ENCODE assay signal across 22 cellular contexts in the genomic region with DNA sequence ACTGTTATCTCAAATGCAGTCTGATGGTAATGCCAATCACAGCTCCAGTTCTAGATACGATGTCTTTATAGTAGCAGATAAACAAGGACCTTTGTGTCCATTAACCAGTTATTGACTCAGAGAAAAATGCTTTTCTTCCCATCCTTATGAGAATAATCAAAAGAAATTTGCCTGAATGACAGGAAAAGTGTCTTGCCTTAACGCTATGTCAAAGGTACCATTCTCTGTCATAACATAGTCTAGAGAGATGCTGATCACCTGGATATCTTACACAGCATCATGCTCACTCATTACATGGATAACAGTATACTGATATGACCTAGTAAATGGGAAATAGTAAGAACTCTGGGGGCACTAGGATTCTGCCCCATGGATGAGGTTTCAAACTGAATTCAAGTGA.
"Had no signal": no experiment of that assay in that cellular context is flagged by ENCODE, and none has a peak within 500 bp of the region (broad histone marks: within the 10 kb centered on the region; RNA-seq: fewer than 3 reads in every experiment).

No MANE protein-coding gene starts in this region.

- H3K27me3 Mint-ChIP-seq: activated CD4-positive, alpha-beta memory T cell treated with anti-CD3 and anti-CD28 coated beads, Interleukin-2, amount 10 ng/mL, durations not matched to agents 7 days and 5 days; activated CD4-positive, alpha-beta T cell treated with anti-CD3 and anti-CD28 coated beads, Interleukin-2, amount 10 ng/mL, durations not matched to agents 7 days and 5 days; activated naive CD8-positive, alpha-beta T cell treated with anti-CD3 and anti-CD28 coated beads, Interleukin-2, amount 10 ng/mL, durations not matched to agents 7 days and 5 days; activated T-helper 17 cell treated with anti-CD3 and anti-CD28 coated beads, Interleukin-2, amount 50 U/mL, for 72 hours had no signal

- H3K36me3 Mint-ChIP-seq: activated naive CD8-positive, alpha-beta T cell treated with anti-CD3 and anti-CD28 coated beads, Interleukin-2, amount 10 ng/mL, durations not matched to agents 7 days and 5 days had no signal

- H3K4me1 ChIP-seq: adrenal gland had no signal

- H3K9me3 ChIP-seq: adrenal gland had no signal

- H3K36me3 ChIP-seq: adrenal gland had no signal

- DNase-seq: activated CD4-positive, alpha-beta memory T cell treated with anti-CD3 and anti-CD28 coated beads, Interleukin-2, amount 10 ng/mL, durations not matched to agents 7 days and 5 days; activated CD4-positive, alpha-beta T cell treated with anti-CD3 and anti-CD28 coated beads, Interleukin-2, amount 10 ng/mL, durations not matched to agents 7 days and 5 days; activated CD4-positive, CD25-positive, alpha-beta regulatory T cell; activated gamma-delta T cell; activated naive CD4-positive, alpha-beta T cell treated with anti-CD3 and anti-CD28 coated beads for 36 hours; activated naive CD8-positive, alpha-beta T cell treated with anti-CD3 and anti-CD28 coated beads, Interleukin-2, amount 10 ng/mL, durations not matched to agents 7 days and 5 days; activated T-cell treated with anti-CD3 and anti-CD28 coated beads for 4 hours; activated T-cell treated with anti-CD3 and anti-CD28 coated beads, Interleukin-2, amount 50 U/mL, for 48 hours; adrenal gland; anterior cingulate cortex; cerebellar nuclear complex; MM.1S; NCI-H1105; NCI-H1436; NCI-H1694 treated with DMSO at 0.1 percent for 48 hours; NCI-H2081; NCI-H524; PC-3; SHP77 treated with DMSO at 0.1 percent for 48 hours; T-helper 1 cell had no signal

- H3K4me3 ChIP-seq: adrenal gland had no signal

- H3K4me3 Mint-ChIP-seq: activated CD4-positive, alpha-beta memory T cell treated with anti-CD3 and anti-CD28 coated beads, Interleukin-2, amount 10 ng/mL, durations not matched to agents 7 days and 5 days; activated CD4-positive, alpha-beta T cell treated with anti-CD3 and anti-CD28 coated beads, Interleukin-2, amount 10 ng/mL, durations not matched to agents 7 days and 5 days; activated naive CD4-positive, alpha-beta T cell treated with anti-CD3 and anti-CD28 coated beads for 36 hours; activated naive CD8-positive, alpha-beta T cell treated with anti-CD3 and anti-CD28 coated beads, Interleukin-2, amount 10 ng/mL, durations not matched to agents 7 days and 5 days; activated T-helper 17 cell treated with anti-CD3 and anti-CD28 coated beads, Interleukin-2, amount 50 U/mL, for 72 hours had no signal

- H3K27ac Mint-ChIP-seq: activated CD4-positive, alpha-beta memory T cell treated with anti-CD3 and anti-CD28 coated beads, Interleukin-2, amount 10 ng/mL, durations not matched to agents 7 days and 5 days; activated CD4-positive, alpha-beta T cell treated with anti-CD3 and anti-CD28 coated beads, Interleukin-2, amount 10 ng/mL, durations not matched to agents 7 days and 5 days; activated naive CD4-positive, alpha-beta T cell treated with anti-CD3 and anti-CD28 coated beads for 36 hours; activated naive CD8-positive, alpha-beta T cell treated with anti-CD3 and anti-CD28 coated beads, Interleukin-2, amount 10 ng/mL, durations not matched to agents 7 days and 5 days; activated T-helper 17 cell treated with anti-CD3 and anti-CD28 coated beads, Interleukin-2, amount 50 U/mL, for 72 hours had no signal

- H3K4me1 Mint-ChIP-seq: activated CD4-positive, alpha-beta memory T cell treated with anti-CD3 and anti-CD28 coated beads, Interleukin-2, amount 10 ng/mL, durations not matched to agents 7 days and 5 days; activated CD4-positive, alpha-beta T cell treated with anti-CD3 and anti-CD28 coated beads, Interleukin-2, amount 10 ng/mL, durations not matched to agents 7 days and 5 days; activated naive CD8-positive, alpha-beta T cell treated with anti-CD3 and anti-CD28 coated beads, Interleukin-2, amount 10 ng/mL, durations not matched to agents 7 days and 5 days; activated T-helper 17 cell treated with anti-CD3 and anti-CD28 coated beads, Interleukin-2, amount 50 U/mL, for 72 hours had no signal

- H3K27me3 ChIP-seq: adrenal gland had no signal

- ATAC-seq: activated T-helper 17 cell treated with anti-CD3 and anti-CD28 coated beads, Interleukin-2, amount 50 U/mL, for 72 hours; PC-3 had no signal

- H3K27ac ChIP-seq: adrenal gland, VCaP had no signal

- H3K9me3 Mint-ChIP-seq: activated CD4-positive, alpha-beta T cell treated with anti-CD3 and anti-CD28 coated beads, Interleukin-2, amount 10 ng/mL, durations not matched to agents 7 days and 5 days; activated naive CD8-positive, alpha-beta T cell treated with anti-CD3 and anti-CD28 coated beads, Interleukin-2, amount 10 ng/mL, durations not matched to agents 7 days and 5 days had no signal
